ENCODE assay signal across 1 cellular context in genomic region chrX:108307408-108308085, GRCh38.
TF ChIP-seq lines count a peak whose summit lies in the region.

No MANE protein-coding gene starts in this region.

TF ChIP-seq in HepG2, 621 proteins besides CTCF, POLR2A, EP300 and RAD21 (continued from another document):
- no peak for TF ChIP-seq ZC3H4 (CRISPR knock-in tag; IDR thresholded peaks at IDR 0.05; ENCODE audit: borderline replicate concordance)
- TF ChIP-seq SMAD1 (CRISPR knock-in tag; IDR thresholded peaks at IDR 0.05; ENCODE audit: borderline replicate concordance, low read depth): no peak
